In the genomic region with DNA sequence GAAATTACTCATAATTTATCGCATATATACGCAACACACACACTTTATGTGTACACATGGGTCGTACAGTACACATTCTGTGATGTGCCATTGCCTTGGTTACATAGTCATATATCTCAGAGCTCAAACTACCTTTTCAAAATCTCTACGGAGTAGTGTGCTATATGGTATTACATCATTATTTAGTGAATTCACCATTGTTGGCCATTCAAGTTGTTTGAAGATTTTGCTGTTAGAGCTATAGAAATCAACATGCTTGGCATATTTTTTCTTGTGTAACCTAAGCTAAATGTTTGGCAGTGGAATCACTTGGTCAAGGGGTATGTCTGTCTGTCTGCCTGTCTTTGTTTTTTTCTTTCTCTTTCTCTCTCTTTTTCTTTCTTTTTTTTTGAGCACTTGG, we compare ENCODE assay signal across 1 cellular context.
TF ChIP-seq lines count a peak whose summit lies in the region.

No MANE protein-coding gene starts in this region.

TF ChIP-seq in IMR-90, 13 proteins besides CTCF, POLR2A, EP300 and RAD21 (continued from another document):
- no peak for TF ChIP-seq ELK1 (IDR thresholded peaks at IDR 0.05; ENCODE audit: borderline replicate concordance, low read depth, low read length)
